In the genomic region with DNA sequence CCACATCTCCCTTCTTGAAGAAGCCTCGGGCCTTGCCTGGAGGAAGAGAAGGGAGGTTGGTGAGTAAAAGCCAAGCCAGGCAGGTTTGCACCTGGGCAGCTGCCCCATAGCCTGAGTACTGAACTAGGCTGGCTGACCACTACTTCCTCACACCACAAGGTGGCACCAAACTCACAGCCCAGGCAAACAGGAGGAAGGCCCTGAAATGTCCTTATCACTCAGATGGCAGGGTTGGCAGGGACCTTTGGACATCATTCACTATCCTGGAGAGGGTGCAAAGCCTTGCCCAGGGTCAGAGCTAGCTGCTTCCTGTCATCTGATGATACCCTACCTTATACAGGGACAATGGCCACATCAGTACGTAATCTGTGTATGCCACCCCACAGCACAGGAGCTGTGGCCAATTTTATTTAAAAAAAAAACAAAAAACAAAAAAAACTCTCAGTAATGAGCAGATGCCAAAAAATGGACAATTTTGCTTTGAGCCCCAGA, we compare ENCODE assay signal across 1 cellular context.
TF ChIP-seq lines count a peak whose summit lies in the region.

No MANE protein-coding gene starts in this region.

TF ChIP-seq in K562, 482 proteins besides CTCF, POLR2A, EP300 and RAD21 (continued from another document and continues in another):
- TF ChIP-seq, protein P1, sequence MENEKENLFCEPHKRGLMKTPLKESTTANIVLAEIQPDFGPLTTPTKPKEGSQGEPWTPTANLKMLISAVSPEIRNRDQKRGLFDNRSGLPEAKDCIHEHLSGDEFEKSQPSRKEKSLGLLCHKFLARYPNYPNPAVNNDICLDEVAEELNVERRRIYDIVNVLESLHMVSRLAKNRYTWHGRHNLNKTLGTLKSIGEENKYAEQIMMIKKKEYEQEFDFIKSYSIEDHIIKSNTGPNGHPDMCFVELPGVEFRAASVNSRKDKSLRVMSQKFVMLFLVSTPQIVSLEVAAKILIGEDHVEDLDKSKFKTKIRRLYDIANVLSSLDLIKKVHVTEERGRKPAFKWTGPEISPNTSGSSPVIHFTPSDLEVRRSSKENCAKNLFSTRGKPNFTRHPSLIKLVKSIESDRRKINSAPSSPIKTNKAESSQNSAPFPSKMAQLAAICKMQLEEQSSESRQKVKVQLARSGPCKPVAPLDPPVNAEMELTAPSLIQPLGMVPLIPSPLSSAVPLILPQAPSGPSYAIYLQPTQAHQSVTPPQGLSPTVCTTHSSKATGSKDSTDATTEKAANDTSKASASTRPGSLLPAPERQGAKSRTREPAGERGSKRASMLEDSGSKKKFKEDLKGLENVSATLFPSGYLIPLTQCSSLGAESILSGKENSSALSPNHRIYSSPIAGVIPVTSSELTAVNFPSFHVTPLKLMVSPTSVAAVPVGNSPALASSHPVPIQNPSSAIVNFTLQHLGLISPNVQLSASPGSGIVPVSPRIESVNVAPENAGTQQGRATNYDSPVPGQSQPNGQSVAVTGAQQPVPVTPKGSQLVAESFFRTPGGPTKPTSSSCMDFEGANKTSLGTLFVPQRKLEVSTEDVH (IDR thresholded peaks at IDR 0.05; ENCODE audit: low read depth, partially characterized antibody), result no peak
- TF ChIP-seq, protein P2, sequence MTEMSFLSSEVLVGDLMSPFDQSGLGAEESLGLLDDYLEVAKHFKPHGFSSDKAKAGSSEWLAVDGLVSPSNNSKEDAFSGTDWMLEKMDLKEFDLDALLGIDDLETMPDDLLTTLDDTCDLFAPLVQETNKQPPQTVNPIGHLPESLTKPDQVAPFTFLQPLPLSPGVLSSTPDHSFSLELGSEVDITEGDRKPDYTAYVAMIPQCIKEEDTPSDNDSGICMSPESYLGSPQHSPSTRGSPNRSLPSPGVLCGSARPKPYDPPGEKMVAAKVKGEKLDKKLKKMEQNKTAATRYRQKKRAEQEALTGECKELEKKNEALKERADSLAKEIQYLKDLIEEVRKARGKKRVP (CRISPR knock-in tag; IDR thresholded peaks at IDR 0.05), result no peak
- no peak for TF ChIP-seq BRD9 (IDR thresholded peaks at IDR 0.05; ENCODE audit: low read depth, partially characterized antibody)
- no peak for TF ChIP-seq NUFIP1 (IDR thresholded peaks at IDR 0.05; ENCODE audit: partially characterized antibody)
- TF ChIP-seq GATA2 (CRISPR knock-in tag; IDR thresholded peaks at IDR 0.05), result no peak
- TF ChIP-seq, protein P3, sequence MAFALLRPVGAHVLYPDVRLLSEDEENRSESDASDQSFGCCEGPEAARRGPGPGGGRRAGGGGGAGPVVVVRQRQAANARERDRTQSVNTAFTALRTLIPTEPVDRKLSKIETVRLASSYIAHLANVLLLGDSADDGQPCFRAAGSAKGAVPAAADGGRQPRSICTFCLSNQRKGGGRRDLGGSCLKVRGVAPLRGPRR (CRISPR knock-in tag; IDR thresholded peaks at IDR 0.05), result no peak
- TF ChIP-seq SMC3 (conservative IDR thresholded peaks at IDR 0.05; ENCODE audit: insufficient read depth, low read depth, low read length), result peak; percentile 71
- TF ChIP-seq, protein P4, sequence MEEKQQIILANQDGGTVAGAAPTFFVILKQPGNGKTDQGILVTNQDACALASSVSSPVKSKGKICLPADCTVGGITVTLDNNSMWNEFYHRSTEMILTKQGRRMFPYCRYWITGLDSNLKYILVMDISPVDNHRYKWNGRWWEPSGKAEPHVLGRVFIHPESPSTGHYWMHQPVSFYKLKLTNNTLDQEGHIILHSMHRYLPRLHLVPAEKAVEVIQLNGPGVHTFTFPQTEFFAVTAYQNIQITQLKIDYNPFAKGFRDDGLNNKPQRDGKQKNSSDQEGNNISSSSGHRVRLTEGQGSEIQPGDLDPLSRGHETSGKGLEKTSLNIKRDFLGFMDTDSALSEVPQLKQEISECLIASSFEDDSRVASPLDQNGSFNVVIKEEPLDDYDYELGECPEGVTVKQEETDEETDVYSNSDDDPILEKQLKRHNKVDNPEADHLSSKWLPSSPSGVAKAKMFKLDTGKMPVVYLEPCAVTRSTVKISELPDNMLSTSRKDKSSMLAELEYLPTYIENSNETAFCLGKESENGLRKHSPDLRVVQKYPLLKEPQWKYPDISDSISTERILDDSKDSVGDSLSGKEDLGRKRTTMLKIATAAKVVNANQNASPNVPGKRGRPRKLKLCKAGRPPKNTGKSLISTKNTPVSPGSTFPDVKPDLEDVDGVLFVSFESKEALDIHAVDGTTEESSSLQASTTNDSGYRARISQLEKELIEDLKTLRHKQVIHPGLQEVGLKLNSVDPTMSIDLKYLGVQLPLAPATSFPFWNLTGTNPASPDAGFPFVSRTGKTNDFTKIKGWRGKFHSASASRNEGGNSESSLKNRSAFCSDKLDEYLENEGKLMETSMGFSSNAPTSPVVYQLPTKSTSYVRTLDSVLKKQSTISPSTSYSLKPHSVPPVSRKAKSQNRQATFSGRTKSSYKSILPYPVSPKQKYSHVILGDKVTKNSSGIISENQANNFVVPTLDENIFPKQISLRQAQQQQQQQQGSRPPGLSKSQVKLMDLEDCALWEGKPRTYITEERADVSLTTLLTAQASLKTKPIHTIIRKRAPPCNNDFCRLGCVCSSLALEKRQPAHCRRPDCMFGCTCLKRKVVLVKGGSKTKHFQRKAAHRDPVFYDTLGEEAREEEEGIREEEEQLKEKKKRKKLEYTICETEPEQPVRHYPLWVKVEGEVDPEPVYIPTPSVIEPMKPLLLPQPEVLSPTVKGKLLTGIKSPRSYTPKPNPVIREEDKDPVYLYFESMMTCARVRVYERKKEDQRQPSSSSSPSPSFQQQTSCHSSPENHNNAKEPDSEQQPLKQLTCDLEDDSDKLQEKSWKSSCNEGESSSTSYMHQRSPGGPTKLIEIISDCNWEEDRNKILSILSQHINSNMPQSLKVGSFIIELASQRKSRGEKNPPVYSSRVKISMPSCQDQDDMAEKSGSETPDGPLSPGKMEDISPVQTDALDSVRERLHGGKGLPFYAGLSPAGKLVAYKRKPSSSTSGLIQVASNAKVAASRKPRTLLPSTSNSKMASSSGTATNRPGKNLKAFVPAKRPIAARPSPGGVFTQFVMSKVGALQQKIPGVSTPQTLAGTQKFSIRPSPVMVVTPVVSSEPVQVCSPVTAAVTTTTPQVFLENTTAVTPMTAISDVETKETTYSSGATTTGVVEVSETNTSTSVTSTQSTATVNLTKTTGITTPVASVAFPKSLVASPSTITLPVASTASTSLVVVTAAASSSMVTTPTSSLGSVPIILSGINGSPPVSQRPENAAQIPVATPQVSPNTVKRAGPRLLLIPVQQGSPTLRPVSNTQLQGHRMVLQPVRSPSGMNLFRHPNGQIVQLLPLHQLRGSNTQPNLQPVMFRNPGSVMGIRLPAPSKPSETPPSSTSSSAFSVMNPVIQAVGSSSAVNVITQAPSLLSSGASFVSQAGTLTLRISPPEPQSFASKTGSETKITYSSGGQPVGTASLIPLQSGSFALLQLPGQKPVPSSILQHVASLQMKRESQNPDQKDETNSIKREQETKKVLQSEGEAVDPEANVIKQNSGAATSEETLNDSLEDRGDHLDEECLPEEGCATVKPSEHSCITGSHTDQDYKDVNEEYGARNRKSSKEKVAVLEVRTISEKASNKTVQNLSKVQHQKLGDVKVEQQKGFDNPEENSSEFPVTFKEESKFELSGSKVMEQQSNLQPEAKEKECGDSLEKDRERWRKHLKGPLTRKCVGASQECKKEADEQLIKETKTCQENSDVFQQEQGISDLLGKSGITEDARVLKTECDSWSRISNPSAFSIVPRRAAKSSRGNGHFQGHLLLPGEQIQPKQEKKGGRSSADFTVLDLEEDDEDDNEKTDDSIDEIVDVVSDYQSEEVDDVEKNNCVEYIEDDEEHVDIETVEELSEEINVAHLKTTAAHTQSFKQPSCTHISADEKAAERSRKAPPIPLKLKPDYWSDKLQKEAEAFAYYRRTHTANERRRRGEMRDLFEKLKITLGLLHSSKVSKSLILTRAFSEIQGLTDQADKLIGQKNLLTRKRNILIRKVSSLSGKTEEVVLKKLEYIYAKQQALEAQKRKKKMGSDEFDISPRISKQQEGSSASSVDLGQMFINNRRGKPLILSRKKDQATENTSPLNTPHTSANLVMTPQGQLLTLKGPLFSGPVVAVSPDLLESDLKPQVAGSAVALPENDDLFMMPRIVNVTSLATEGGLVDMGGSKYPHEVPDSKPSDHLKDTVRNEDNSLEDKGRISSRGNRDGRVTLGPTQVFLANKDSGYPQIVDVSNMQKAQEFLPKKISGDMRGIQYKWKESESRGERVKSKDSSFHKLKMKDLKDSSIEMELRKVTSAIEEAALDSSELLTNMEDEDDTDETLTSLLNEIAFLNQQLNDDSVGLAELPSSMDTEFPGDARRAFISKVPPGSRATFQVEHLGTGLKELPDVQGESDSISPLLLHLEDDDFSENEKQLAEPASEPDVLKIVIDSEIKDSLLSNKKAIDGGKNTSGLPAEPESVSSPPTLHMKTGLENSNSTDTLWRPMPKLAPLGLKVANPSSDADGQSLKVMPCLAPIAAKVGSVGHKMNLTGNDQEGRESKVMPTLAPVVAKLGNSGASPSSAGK (IDR thresholded peaks at IDR 0.05), result no peak
- TF ChIP-seq SPI1 (IDR thresholded peaks at IDR 0.05; ENCODE audit: borderline replicate concordance, low read depth, low read length), result 0 out of 2 replicates have a peak, but pooled peaks have one; percentile 20
- no peak for TF ChIP-seq NFYB (IDR thresholded peaks at IDR 0.05; ENCODE audit: extremely low read depth, insufficient read length)
- no peak for TF ChIP-seq PHF20 (IDR thresholded peaks at IDR 0.05; ENCODE audit: partially characterized antibody)
- TF ChIP-seq MYNN (IDR thresholded peaks at IDR 0.05), result 0 out of 2 replicates have a peak, but pooled peaks have one; percentile 48
- no peak for TF ChIP-seq MYNN (CRISPR knock-in tag; IDR thresholded peaks at IDR 0.05)
- no peak for TF ChIP-seq WHSC1 (IDR thresholded peaks at IDR 0.05; ENCODE audit: low read length)
- TF ChIP-seq CHD4 (IDR thresholded peaks at IDR 0.05; ENCODE audit: insufficient read depth, insufficient replicate concordance, low read depth, low read length, poor library complexity, severe bottlenecking), result no peak
- no peak for TF ChIP-seq SREBF1 (IDR thresholded peaks at IDR 0.05; ENCODE audit: borderline replicate concordance, low read depth, low read length)
- peak; percentile 41; the same call in 1 of the 2 replicates for TF ChIP-seq XRCC5 (IDR thresholded peaks at IDR 0.05; ENCODE audit: low read depth, low read length)
- TF ChIP-seq, protein P5, sequence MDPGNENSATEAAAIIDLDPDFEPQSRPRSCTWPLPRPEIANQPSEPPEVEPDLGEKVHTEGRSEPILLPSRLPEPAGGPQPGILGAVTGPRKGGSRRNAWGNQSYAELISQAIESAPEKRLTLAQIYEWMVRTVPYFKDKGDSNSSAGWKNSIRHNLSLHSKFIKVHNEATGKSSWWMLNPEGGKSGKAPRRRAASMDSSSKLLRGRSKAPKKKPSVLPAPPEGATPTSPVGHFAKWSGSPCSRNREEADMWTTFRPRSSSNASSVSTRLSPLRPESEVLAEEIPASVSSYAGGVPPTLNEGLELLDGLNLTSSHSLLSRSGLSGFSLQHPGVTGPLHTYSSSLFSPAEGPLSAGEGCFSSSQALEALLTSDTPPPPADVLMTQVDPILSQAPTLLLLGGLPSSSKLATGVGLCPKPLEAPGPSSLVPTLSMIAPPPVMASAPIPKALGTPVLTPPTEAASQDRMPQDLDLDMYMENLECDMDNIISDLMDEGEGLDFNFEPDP (CRISPR knock-in tag; IDR thresholded peaks at IDR 0.05), result no peak
- TF ChIP-seq, protein P6, sequence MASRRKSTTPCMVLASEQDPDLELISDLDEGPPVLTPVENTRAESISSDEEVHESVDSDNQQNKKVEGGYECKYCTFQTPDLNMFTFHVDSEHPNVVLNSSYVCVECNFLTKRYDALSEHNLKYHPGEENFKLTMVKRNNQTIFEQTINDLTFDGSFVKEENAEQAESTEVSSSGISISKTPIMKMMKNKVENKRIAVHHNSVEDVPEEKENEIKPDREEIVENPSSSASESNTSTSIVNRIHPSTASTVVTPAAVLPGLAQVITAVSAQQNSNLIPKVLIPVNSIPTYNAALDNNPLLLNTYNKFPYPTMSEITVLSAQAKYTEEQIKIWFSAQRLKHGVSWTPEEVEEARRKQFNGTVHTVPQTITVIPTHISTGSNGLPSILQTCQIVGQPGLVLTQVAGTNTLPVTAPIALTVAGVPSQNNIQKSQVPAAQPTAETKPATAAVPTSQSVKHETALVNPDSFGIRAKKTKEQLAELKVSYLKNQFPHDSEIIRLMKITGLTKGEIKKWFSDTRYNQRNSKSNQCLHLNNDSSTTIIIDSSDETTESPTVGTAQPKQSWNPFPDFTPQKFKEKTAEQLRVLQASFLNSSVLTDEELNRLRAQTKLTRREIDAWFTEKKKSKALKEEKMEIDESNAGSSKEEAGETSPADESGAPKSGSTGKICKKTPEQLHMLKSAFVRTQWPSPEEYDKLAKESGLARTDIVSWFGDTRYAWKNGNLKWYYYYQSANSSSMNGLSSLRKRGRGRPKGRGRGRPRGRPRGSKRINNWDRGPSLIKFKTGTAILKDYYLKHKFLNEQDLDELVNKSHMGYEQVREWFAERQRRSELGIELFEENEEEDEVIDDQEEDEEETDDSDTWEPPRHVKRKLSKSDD (conservative IDR thresholded peaks at IDR 0.05; ENCODE audit: low read length), result no peak
- no peak for TF ChIP-seq NFXL1 (CRISPR knock-in tag; IDR thresholded peaks at IDR 0.05)
- no peak for TF ChIP-seq ZNF778 (CRISPR knock-in tag; IDR thresholded peaks at IDR 0.05)
- TF ChIP-seq, protein P7, sequence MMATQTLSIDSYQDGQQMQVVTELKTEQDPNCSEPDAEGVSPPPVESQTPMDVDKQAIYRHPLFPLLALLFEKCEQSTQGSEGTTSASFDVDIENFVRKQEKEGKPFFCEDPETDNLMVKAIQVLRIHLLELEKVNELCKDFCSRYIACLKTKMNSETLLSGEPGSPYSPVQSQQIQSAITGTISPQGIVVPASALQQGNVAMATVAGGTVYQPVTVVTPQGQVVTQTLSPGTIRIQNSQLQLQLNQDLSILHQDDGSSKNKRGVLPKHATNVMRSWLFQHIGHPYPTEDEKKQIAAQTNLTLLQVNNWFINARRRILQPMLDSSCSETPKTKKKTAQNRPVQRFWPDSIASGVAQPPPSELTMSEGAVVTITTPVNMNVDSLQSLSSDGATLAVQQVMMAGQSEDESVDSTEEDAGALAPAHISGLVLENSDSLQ (IDR thresholded peaks at IDR 0.05), result no peak
- TF ChIP-seq SAFB2 (IDR thresholded peaks at IDR 0.05; ENCODE audit: borderline replicate concordance, low read depth, low read length, severe bottlenecking), result no peak
